Comparison of ENCODE assay signal across 9 cellular contexts in the genomic region with DNA sequence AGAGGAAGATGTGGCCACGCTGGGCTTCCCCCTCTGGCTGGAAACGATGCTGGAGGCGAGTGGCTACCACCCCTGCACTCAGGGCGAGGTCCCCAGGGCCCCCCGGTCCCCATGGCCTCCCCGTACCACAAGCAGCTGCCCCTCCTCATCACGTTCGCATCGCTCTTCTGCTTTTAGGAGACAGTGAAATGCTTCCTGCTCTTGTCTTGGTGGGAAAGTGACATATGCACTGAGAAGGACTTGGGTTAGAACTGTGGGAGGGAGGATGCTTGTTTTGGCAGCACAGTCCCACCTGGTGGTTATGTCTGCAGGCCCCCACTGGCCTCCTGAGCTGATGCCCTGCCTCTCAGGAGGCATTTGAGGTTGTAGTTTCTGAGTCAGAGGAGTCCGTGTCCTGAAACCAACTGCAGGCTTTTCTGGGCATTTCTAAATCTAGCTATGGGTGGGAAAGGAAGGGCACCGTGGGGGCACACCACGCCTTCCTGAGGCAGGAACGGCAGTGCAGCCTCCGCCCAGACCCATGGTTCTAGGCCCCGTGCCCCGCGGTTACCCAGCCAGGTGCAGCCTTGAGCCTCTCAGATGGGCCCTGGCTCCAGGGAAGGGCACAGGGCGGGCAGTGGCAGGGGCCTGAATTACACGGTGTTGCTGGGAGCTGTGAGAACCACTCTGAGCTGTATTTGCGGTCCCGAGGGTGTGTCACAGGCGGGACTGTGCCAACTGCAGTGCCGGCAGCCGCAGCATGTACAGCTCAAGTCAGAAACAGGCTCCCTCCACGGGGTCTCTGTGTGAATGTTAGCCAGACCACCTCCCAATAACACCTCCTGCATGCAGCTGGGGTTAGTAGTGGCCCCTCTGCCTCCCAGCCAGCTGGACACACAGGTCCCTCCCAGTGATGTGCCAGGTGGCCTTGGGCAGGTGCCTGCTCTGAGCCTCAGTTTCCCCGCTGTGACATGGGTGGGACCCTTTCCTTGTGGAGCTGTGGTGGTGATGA.
A peak's percentile ranks its signal among the peaks of the same experiment; 100 is the strongest.
DNase-seq lines count a peak whose midpoint lies in the region; ATAC-seq and TF ChIP-seq lines count a peak whose summit lies in the region.
"Had no signal": no experiment of that assay in that cellular context is flagged by ENCODE, and none has a peak within 500 bp of the region (broad histone marks: within the 10 kb centered on the region; RNA-seq: fewer than 3 reads in every experiment).

No MANE protein-coding gene starts in this region.

- H3F3A ChIP-seq in neural progenitor cell (ENCODE audit: low read depth): no peaks in the 10 kb centered on the region

- H3K9me3 Mint-ChIP-seq in activated CD8-positive, alpha-beta T cell treated with anti-CD3 and anti-CD28 coated beads for 36 hours: no peaks in the 10 kb centered on the region
- H3K9me3 Mint-ChIP-seq in neural progenitor cell: no peaks in the 10 kb centered on the region

- no peak overlapping the region for H3K27ac ChIP-seq in neural progenitor cell
- H3K27ac ChIP-seq: thoracic aorta had no signal

- no peak overlapping the region for H2AFZ ChIP-seq in neural progenitor cell (replicated peaks)

- peaks cover 5% of the 10 kb centered on the region for H3K27me3 Mint-ChIP-seq in activated CD8-positive, alpha-beta T cell treated with anti-CD3 and anti-CD28 coated beads for 36 hours
- H3K27me3 Mint-ChIP-seq in neural progenitor cell (ENCODE audit: insufficient read depth, low read depth): peaks cover 3% of the 10 kb centered on the region

- intact Hi-C loops in activated CD8-positive, alpha-beta T cell treated with anti-CD3 and anti-CD28 coated beads for 36 hours (cut with micrococcal nuclease): no loop called here
- intact Hi-C loops in sciatic nerve (cut with DNase I): no loop called here

- ATAC-seq in GM19438 (IDR thresholded peaks at IDR 0.05; ENCODE audit: low read depth, unreplicated experiment): peak; percentile 58
- peak; percentile 41 for ATAC-seq in HG03280 (IDR thresholded peaks at IDR 0.05; ENCODE audit: unreplicated experiment)
- ATAC-seq in activated CD8-positive, alpha-beta T cell treated with anti-CD3 and anti-CD28 coated beads for 36 hours: peak; percentile 81
- ATAC-seq in sciatic nerve: peak; percentile 56

- no peaks in the 10 kb centered on the region for H3K36me3 ChIP-seq in neural progenitor cell
- H3K36me3 ChIP-seq: thoracic aorta had no signal

- no peak overlapping the region for H3K9ac ChIP-seq in neural progenitor cell

- peak; percentile 14 for TF ChIP-seq CTCF in activated CD8-positive, alpha-beta T cell treated with anti-CD3 and anti-CD28 coated beads for 36 hours (IDR thresholded peaks at IDR 0.05)
- no peak for TF ChIP-seq CTCF in neural progenitor cell (IDR thresholded peaks at IDR 0.05)

- peaks cover 24% of the 10 kb centered on the region for H3K4me1 Mint-ChIP-seq in activated CD8-positive, alpha-beta T cell treated with anti-CD3 and anti-CD28 coated beads for 36 hours (ENCODE audit: low read depth)
- H3K4me1 Mint-ChIP-seq in neural progenitor cell: peaks cover 5% of the 10 kb centered on the region

- no peak overlapping the region for H3K4me3 ChIP-seq in neural progenitor cell
- H3K4me3 ChIP-seq: thoracic aorta had no signal

- H3K27ac Mint-ChIP-seq in activated CD8-positive, alpha-beta T cell treated with anti-CD3 and anti-CD28 coated beads for 36 hours: peak overlapping the region; percentile 69
- no peak overlapping the region for H3K27ac Mint-ChIP-seq in neural progenitor cell

- no peaks in the 10 kb centered on the region for H3K9me3 ChIP-seq in neural progenitor cell (ENCODE audit: low read depth)
- H3K9me3 ChIP-seq: thoracic aorta had no signal

- POLR2A ChIA-PET in activated CD8-positive, alpha-beta T cell treated with anti-CD3 and anti-CD28 coated beads for 36 hours (lab: Charles Lee): interaction anchor here (0.7 kb wide), 1 partner anchor 118 kb away, joined by 3 read pairs; no protein-coding TSS in a partner anchor

- no peaks in the 10 kb centered on the region for H4K20me1 ChIP-seq in neural progenitor cell (ENCODE audit: low read depth)

- CTCF ChIA-PET in activated CD8-positive, alpha-beta T cell treated with anti-CD3 and anti-CD28 coated beads for 36 hours (lab: Charles Lee): interaction anchor here (1.2 to 2.8 kb wide), 2 partner anchors 12 to 40 kb away, joined by 5 to 29 read pairs; no protein-coding TSS in a partner anchor

- DNase-seq in GDM1 (lab: John Stamatoyannopoulos, UW): peak; percentile 61
- DNase-seq in activated CD8-positive, alpha-beta T cell treated with anti-CD3 and anti-CD28 coated beads for 36 hours: peak; percentile 83
- DNase-seq in sciatic nerve (ENCODE audit: low spot score): peak; percentile 56
- DNase-seq in SHP77 treated with DMSO at 0.1 percent for 48 hours (lab: John Stamatoyannopoulos, UW): no peak
- DNase-seq in NCI-H1694 (lab: John Stamatoyannopoulos, UW): no peak
- DNase-seq in neural progenitor cell (ENCODE audit: low spot score): no peak

- H3K4me2 ChIP-seq in neural progenitor cell: no peak overlapping the region

- H3K79me2 ChIP-seq in neural progenitor cell (ENCODE audit: low read depth): no peaks in the 10 kb centered on the region

- no peaks in the 10 kb centered on the region for H3K4me1 ChIP-seq in neural progenitor cell

- H3K36me3 Mint-ChIP-seq in activated CD8-positive, alpha-beta T cell treated with anti-CD3 and anti-CD28 coated beads for 36 hours (ENCODE audit: low read depth): no peaks in the 10 kb centered on the region
- no peaks in the 10 kb centered on the region for H3K36me3 Mint-ChIP-seq in neural progenitor cell

- no peaks in the 10 kb centered on the region for H3K27me3 ChIP-seq in neural progenitor cell

- peak overlapping the region; percentile 5 for H3K4me3 Mint-ChIP-seq in activated CD8-positive, alpha-beta T cell treated with anti-CD3 and anti-CD28 coated beads for 36 hours
- H3K4me3 Mint-ChIP-seq in neural progenitor cell: no peak overlapping the region

Comparison
In these comparisons a context has a peak if more than half of its experiments do, and no peak if none do; other contexts are left out.
1. DNase-seq: peak in GDM1 (single experiment), activated CD8-positive, alpha-beta T cell treated with anti-CD3 and anti-CD28 coated beads for 36 hours (single experiment) and sciatic nerve (single experiment); none in SHP77 treated with DMSO at 0.1 percent for 48 hours (single experiment), NCI-H1694 (single experiment) and neural progenitor cell (single experiment).
2. Peak in every context shown above with its lines, with median percentiles within 50 percentile points of each other: ATAC-seq.